Comparison of ENCODE assay signal across 8 cellular contexts in the genomic region with DNA sequence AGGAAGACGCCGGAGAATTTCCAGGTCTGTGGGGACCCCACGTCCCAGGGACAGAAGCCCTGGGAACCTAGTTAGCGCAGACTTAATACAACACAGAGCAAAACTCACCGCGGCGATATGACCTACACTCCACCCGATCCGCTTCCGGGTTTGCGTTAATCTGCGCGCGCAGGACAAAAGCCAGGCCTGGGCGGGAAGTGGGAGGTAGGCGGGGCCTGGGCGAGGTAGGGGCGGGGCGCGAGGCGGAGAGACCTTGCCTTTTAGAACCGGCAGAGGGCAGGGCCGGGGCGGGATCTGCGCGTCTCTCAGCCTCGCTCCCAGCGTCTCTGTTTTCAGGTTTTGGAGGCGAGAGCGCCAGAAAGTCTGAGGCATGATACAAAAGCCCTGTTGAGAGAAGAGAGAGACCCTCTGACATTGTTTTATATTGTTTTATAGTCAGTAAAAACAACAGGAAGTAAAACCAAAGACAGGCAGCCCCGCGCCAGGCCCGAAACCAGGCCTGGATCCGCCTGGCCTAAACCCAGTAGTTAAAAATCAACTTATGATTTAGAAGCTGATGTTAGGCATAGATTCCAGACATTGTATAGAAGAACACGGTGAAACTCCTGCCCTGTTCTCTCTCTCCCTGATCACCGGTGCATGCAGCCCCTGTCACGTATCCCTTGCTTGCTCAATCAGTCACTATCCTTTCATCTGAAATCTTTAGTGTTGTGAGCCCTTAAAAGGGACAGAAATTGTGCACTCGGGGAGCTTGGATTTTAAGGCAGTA. TPM values are rescaled to one million over a fixed set of nuclear protein-coding genes. Genes with fewer than 3 reads are reported as not detected.
DNase-seq lines count a peak whose midpoint lies in the region; TF ChIP-seq lines count a peak whose summit lies in the region.

A gene (minus strand): TSS at position 152 of the 769 bp plus-strand sequence. CDS start 19,150 bp downstream, outside the sequence.

- peaks cover 4% of the 10 kb centered on the region; the same call in 1 of the 2 replicates for H3K9me3 ChIP-seq in SK-N-MC (ENCODE audit: low read depth, low read length)
- no peaks in the 10 kb centered on the region for H3K9me3 ChIP-seq in suprapubic skin

- no peaks in the 10 kb centered on the region for H3K27me3 ChIP-seq in suprapubic skin

- 5% methylated on average over 33 of the region's 38 CpGs for WGBS in suprapubic skin

- peaks cover 24% of the 10 kb centered on the region for H3K4me1 ChIP-seq in suprapubic skin

- DNase-seq in GM04504 (ENCODE audit: low read depth) = peak; percentile 88
- DNase-seq in HFF-Myc (ENCODE audit: extremely low read depth, low read depth) = peak; percentile 57
- DNase-seq in NB4 (ENCODE audit: low read depth) = peak; percentile 96
- peak; percentile 30 for DNase-seq in SK-N-MC (ENCODE audit: low read depth, low spot score)
- DNase-seq in activated naive CD4-positive, alpha-beta T cell treated with anti-CD3 and anti-CD28 coated beads, Interleukin-2, amount 50 U/mL, for 16 hours = peak; percentile 99
- DNase-seq in germinal center (ENCODE audit: low spot score) = peak; percentile 96
- peak; percentile 52 to 99 (median 94) for DNase-seq in nucleus accumbens (lab: John Stamatoyannopoulos, UW)
- DNase-seq in suprapubic skin (ENCODE audit: low spot score in 2 of 2) = peak; percentile 99

- H3K36me3 ChIP-seq in SK-N-MC (ENCODE audit: insufficient read depth, low read length) (no peaks in the 10 kb centered on the region), suprapubic skin (no peaks in the 10 kb centered on the region)

- TF ChIP-seq EP300 in suprapubic skin (IDR thresholded peaks at IDR 0.05) = no peak

- H3K27ac ChIP-seq in SK-N-MC (0 out of 2 replicates have a peak within 1 kb of the TSS, but pooled peaks have one; percentile 30), suprapubic skin (peak within 1 kb of the TSS; percentile 85)

- TF ChIP-seq CTCF in HFF-Myc (IDR thresholded peaks at IDR 0.05; ENCODE audit: low read depth, low read length, missing control alignments) (peak; percentile 68), NB4 (IDR thresholded peaks at IDR 0.05; ENCODE audit: low read depth, low read length) (peak; percentile 25), suprapubic skin (IDR thresholded peaks at IDR 0.05) (peak; percentile 65 to 88)

- H3K4me3 ChIP-seq in HFF-Myc (replicated peaks; ENCODE audit: low read depth, low read length) = peak within 1 kb of the TSS; percentile 79
- peak within 1 kb of the TSS; percentile 94 for H3K4me3 ChIP-seq in NB4 (ENCODE audit: low read depth, low read length)
- peak within 1 kb of the TSS; percentile 95 for H3K4me3 ChIP-seq in SK-N-MC
- peak within 1 kb of the TSS; percentile 89 for H3K4me3 ChIP-seq in suprapubic skin

- TF ChIP-seq POLR2A in NB4 (IDR thresholded peaks at IDR 0.05; ENCODE audit: extremely low read depth, insufficient read length) (peak; percentile 87), suprapubic skin (IDR thresholded peaks at IDR 0.05) (peak in 1 of 2 donors; percentile 80)

- H3K9ac ChIP-seq in SK-N-MC (ENCODE audit: insufficient read length) = peak within 1 kb of the TSS; percentile 96

RNA-seq across cellular contexts. Expression of the gene that starts here (rescaled TPM):
- total RNA-seq in suprapubic skin = 10 to 100 TPM in 2 of 4 donors, 1 to 10 TPM in 2; 6.2 to 13.5 (median 9.4) TPM

Comparison
In these comparisons a context has a peak if more than half of its experiments do, and no peak if none do; other contexts are left out.
1. Peak in every context shown above with its lines: DNase-seq, H3K4me3 ChIP-seq and H3K27ac ChIP-seq.
2. DNase-seq: peak in every context shown above with its lines; median percentile 99 in activated naive CD4-positive, alpha-beta T cell treated with anti-CD3 and anti-CD28 coated beads, Interleukin-2, amount 50 U/mL, for 16 hours; 99 in suprapubic skin; 96 in NB4; 96 in germinal center; 94 in nucleus accumbens; 88 in GM04504; 57 in HFF-Myc; 30 in SK-N-MC.
3. CTCF ChIP-seq: peak in every context shown above with its lines; median percentile 76 in suprapubic skin; 68 in HFF-Myc; 25 in NB4.